16 cellular contexts compared by ENCODE assay signal in the genomic region with DNA sequence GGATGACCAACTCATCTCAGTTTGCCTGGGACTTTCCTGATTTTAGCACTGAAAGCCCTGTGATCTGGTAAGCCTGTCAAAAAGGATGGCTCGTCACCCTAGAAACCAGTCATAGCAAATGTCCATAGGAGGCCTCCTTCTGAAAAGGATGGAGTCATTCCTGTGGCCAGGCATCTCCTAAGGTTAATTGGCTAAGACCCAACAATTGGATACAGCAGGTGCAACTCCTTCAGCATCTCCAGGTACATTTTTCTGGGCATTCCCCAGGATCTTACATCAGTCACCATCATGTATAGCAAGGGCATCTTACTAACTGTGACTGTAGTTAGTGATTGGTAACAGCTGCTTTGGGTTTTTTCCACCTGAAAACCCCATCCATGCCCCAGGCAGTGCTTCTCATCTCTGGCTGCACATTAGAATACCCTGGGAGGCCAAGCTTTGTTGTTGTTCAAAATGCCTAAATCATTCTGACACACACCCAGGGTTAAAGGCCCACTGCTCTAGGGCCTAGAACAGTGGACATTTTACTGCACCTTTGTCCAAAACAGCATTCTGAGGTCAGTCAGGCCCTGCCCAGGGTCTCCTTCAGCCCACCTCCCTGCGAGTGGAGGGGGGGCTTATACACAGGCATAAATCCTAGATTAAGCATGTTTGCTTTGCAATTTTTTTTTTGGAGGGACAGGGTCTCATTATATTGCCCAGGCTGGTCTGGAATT. TPM values are rescaled to one million over a fixed set of nuclear protein-coding genes. Genes with fewer than 3 reads are reported as not detected.
DNase-seq lines count a peak whose midpoint lies in the region; ATAC-seq, FAIRE-seq and TF ChIP-seq lines count a peak whose summit lies in the region.
"Had no signal": no experiment of that assay in that cellular context is flagged by ENCODE, and none has a peak within 500 bp of the region (broad histone marks: within the 10 kb centered on the region; RNA-seq: fewer than 3 reads in every experiment).

No MANE protein-coding gene starts in this region.

- intact Hi-C loops in activated CD4-positive, alpha-beta T cell treated with anti-CD3 and anti-CD28 coated beads for 36 hours (cut with DNase I, micrococcal nuclease): no loop called here
- intact Hi-C loops in lower lobe of right lung (cut with DNase I): no loop called here

- peaks cover 6% of the 10 kb centered on the region for H3K4me1 Mint-ChIP-seq in activated CD4-positive, alpha-beta T cell treated with anti-CD3 and anti-CD28 coated beads for 36 hours
- H3K4me1 Mint-ChIP-seq in stimulated activated effector memory CD8-positive, alpha-beta T cell treated with anti-CD3 and anti-CD28 coated beads, Interleukin-12 subunit alpha, Interleukin-12 subunit beta, amount 100 ng/mL, for 72 hours: no peaks in the 10 kb centered on the region

- DNase-seq in activated CD4-positive, alpha-beta T cell treated with anti-CD3 and anti-CD28 coated beads for 36 hours: no peak
- no peak for DNase-seq in activated CD4-positive, alpha-beta T cell treated with anti-CD3 and anti-CD28 coated beads for 48 hours
- no peak for DNase-seq in HEK293T (ENCODE audit: extremely low spot score)
- DNase-seq in stimulated activated effector memory CD8-positive, alpha-beta T cell treated with anti-CD3 and anti-CD28 coated beads, Interleukin-12 subunit alpha, Interleukin-12 subunit beta, amount 100 ng/mL, for 72 hours (ENCODE audit: low spot score in 2 of 2): no peak
- no peak for DNase-seq in lower lobe of right lung
- DNase-seq in activated gamma-delta T cell treated with Interleukin-2 at 50 U/mL for 16 hours: no peak
- no peak for DNase-seq in HTR-8/SVneo (ENCODE audit: insufficient read length, low spot score)
- DNase-seq: 8988T; activated CD4-positive, alpha-beta T cell treated with anti-CD3 and anti-CD28 coated beads for 1 hour; Kasumi-1; NCI-H2107; transverse colon had no signal

- no peak overlapping the region for H3K4me3 Mint-ChIP-seq in activated CD4-positive, alpha-beta T cell treated with anti-CD3 and anti-CD28 coated beads for 36 hours
- no peak overlapping the region for H3K4me3 Mint-ChIP-seq in stimulated activated effector memory CD8-positive, alpha-beta T cell treated with anti-CD3 and anti-CD28 coated beads, Interleukin-12 subunit alpha, Interleukin-12 subunit beta, amount 100 ng/mL, for 72 hours
- H3K4me3 Mint-ChIP-seq: activated T-helper 1 cell treated with anti-CD3 and anti-CD28 coated beads, Interleukin-12 subunit alpha, Interleukin-12 subunit beta, Interleukin-2, Interleukin-4 antibody, amounts not matched to agents 30 ng/mL and 10 ng/mL and 1 ng/mL, durations not matched to agents 14 hours and 24 hours and 36 hours had no signal

- CTCF ChIA-PET in activated CD4-positive, alpha-beta T cell treated with anti-CD3 and anti-CD28 coated beads for 36 hours (lab: Charles Lee): no interaction called here
- CTCF ChIA-PET in HEK293T (lab: Yijun Ruan, JAX): no interaction called here

- FAIRE-seq in HTR-8/SVneo (lab: Jason Lieb, UNC): no peak

- POLR2A ChIA-PET in activated CD4-positive, alpha-beta T cell treated with anti-CD3 and anti-CD28 coated beads for 36 hours (lab: Charles Lee): no interaction called here
- POLR2A ChIA-PET in HEK293T (lab: Yijun Ruan, JAX): no interaction called here

- H3K27me3 Mint-ChIP-seq in activated CD4-positive, alpha-beta T cell treated with anti-CD3 and anti-CD28 coated beads for 36 hours: no peaks in the 10 kb centered on the region

- peak; percentile 61 for ATAC-seq in activated CD4-positive, alpha-beta T cell treated with anti-CD3 and anti-CD28 coated beads for 36 hours
- ATAC-seq in HG03354 (IDR thresholded peaks at IDR 0.05; ENCODE audit: poor library complexity, severe bottlenecking, unreplicated experiment) (peak; percentile 63), lower lobe of right lung (no peak)
- peak; percentile 60 for ATAC-seq in stimulated activated effector memory CD8-positive, alpha-beta T cell treated with anti-CD3 and anti-CD28 coated beads, Interleukin-12 subunit alpha, Interleukin-12 subunit beta, amount 100 ng/mL, for 72 hours

- H3K36me3 Mint-ChIP-seq in activated CD4-positive, alpha-beta T cell treated with anti-CD3 and anti-CD28 coated beads for 36 hours (ENCODE audit: low read depth): no peaks in the 10 kb centered on the region
- no peaks in the 10 kb centered on the region for H3K36me3 Mint-ChIP-seq in stimulated activated effector memory CD8-positive, alpha-beta T cell treated with anti-CD3 and anti-CD28 coated beads, Interleukin-12 subunit alpha, Interleukin-12 subunit beta, amount 100 ng/mL, for 72 hours

- H3K4me3 ChIP-seq in lower lobe of right lung: no peak overlapping the region
- H3K4me3 ChIP-seq: cardiac muscle cell, skin epidermis, transverse colon had no signal

- no peak overlapping the region for H3K27ac ChIP-seq in lower lobe of right lung
- H3K27ac ChIP-seq: cardiac muscle cell, transverse colon had no signal

- no peak for TF ChIP-seq CTCF in lower lobe of right lung (IDR thresholded peaks at IDR 0.05)

- peaks cover 9% of the 10 kb centered on the region for H3K9me3 Mint-ChIP-seq in activated CD4-positive, alpha-beta T cell treated with anti-CD3 and anti-CD28 coated beads for 36 hours (ENCODE audit: low read depth)
- H3K9me3 Mint-ChIP-seq in stimulated activated effector memory CD8-positive, alpha-beta T cell treated with anti-CD3 and anti-CD28 coated beads, Interleukin-12 subunit alpha, Interleukin-12 subunit beta, amount 100 ng/mL, for 72 hours: no peaks in the 10 kb centered on the region

- H3K27ac Mint-ChIP-seq in activated CD4-positive, alpha-beta T cell treated with anti-CD3 and anti-CD28 coated beads for 36 hours: no peak overlapping the region
- H3K27ac Mint-ChIP-seq in stimulated activated effector memory CD8-positive, alpha-beta T cell treated with anti-CD3 and anti-CD28 coated beads, Interleukin-12 subunit alpha, Interleukin-12 subunit beta, amount 100 ng/mL, for 72 hours: no peak overlapping the region
- H3K27ac Mint-ChIP-seq: activated T-helper 1 cell treated with anti-CD3 and anti-CD28 coated beads, Interleukin-12 subunit alpha, Interleukin-12 subunit beta, Interleukin-2, Interleukin-4 antibody, amounts not matched to agents 30 ng/mL and 10 ng/mL and 1 ng/mL, durations not matched to agents 14 hours and 24 hours and 36 hours had no signal

- no peaks in the 10 kb centered on the region for H3K9me3 ChIP-seq in lower lobe of right lung
- H3K9me3 ChIP-seq: transverse colon had no signal

- no peaks in the 10 kb centered on the region for H3K27me3 ChIP-seq in lower lobe of right lung (ENCODE audit: low read depth)
- H3K27me3 ChIP-seq: cardiac muscle cell, transverse colon had no signal

- H3K4me1 ChIP-seq in lower lobe of right lung: peaks cover 12% of the 10 kb centered on the region

- H3K36me3 ChIP-seq in lower lobe of right lung: no peaks in the 10 kb centered on the region
- H3K36me3 ChIP-seq: cardiac muscle cell, transverse colon had no signal

TF ChIP-seq in HEK293T, 16 proteins besides CTCF, POLR2A, EP300 and RAD21:
- TF ChIP-seq SP1 (IDR thresholded peaks at IDR 0.05): no peak
- TF ChIP-seq, protein P1, sequence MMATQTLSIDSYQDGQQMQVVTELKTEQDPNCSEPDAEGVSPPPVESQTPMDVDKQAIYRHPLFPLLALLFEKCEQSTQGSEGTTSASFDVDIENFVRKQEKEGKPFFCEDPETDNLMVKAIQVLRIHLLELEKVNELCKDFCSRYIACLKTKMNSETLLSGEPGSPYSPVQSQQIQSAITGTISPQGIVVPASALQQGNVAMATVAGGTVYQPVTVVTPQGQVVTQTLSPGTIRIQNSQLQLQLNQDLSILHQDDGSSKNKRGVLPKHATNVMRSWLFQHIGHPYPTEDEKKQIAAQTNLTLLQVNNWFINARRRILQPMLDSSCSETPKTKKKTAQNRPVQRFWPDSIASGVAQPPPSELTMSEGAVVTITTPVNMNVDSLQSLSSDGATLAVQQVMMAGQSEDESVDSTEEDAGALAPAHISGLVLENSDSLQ (IDR thresholded peaks at IDR 0.05): 0 out of 2 replicates have a peak, but pooled peaks have one; percentile 23

RNA-seq across cellular contexts. Expression of gene GALNT15, which starts 28.3 kb away (rescaled TPM):
- total RNA-seq in activated CD4-positive, alpha-beta T cell treated with anti-CD3 and anti-CD28 coated beads for 36 hours: not detected
- 9.8 TPM for total RNA-seq in lower lobe of right lung
- total RNA-seq: activated T-helper 1 cell treated with anti-CD3 and anti-CD28 coated beads, Interleukin-12 subunit alpha, Interleukin-12 subunit beta, Interleukin-2, Interleukin-4 antibody, amounts not matched to agents 30 ng/mL and 10 ng/mL and 1 ng/mL, durations not matched to agents 14 hours and 24 hours and 36 hours had no signal

Comparison
In these comparisons a context has a peak if more than half of its experiments do, and no peak if none do; other contexts are left out.
1. ATAC-seq: peak in activated CD4-positive, alpha-beta T cell treated with anti-CD3 and anti-CD28 coated beads for 36 hours (single experiment), HG03354 (single experiment) and stimulated activated effector memory CD8-positive, alpha-beta T cell treated with anti-CD3 and anti-CD28 coated beads, Interleukin-12 subunit alpha, Interleukin-12 subunit beta, amount 100 ng/mL, for 72 hours (single experiment); none in lower lobe of right lung (0 of 2).
2. RNA of gene GALNT15, which starts 28.3 kb away (total RNA-seq): 9.8 TPM in lower lobe of right lung (single experiment); not detected in activated CD4-positive, alpha-beta T cell treated with anti-CD3 and anti-CD28 coated beads for 36 hours; every median in the first group is over 10 times any median in the second.